1 cellular context compared by ENCODE assay signal in the genomic region with DNA sequence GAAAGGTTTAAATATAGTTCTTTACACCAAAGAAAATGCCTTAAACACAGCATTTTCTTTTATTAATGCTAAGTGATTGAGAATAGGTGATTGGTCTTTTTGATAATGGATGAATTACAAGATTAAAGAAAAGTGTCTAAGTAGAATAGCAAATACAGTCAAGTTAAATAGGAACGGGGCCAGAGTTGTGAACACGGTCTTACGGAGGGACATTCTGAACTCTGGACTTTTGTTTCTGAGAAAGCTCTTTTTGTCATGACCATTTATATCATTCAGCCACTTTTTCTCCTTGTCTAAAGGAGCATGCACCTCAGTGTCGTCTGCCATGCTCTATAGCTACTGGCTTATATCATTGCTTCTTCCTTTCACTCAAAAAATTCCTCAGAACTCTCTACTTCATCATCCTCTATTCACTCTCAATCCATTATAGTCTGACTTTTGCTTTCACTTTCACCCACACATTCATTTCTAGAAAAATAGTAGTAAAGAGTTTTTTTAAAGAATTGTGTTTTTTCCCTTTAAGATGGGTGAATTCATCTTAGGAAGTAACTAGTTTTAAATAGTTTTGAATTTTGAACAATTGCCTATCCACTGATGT.
TF ChIP-seq lines count a peak whose summit lies in the region.

No MANE protein-coding gene starts in this region.

TF ChIP-seq in IMR-90, 13 proteins besides CTCF, POLR2A, EP300 and RAD21:
- TF ChIP-seq SMC3 (IDR thresholded peaks at IDR 0.05; ENCODE audit: low read depth, low read length) (no peak), RCOR1 (IDR thresholded peaks at IDR 0.05; ENCODE audit: insufficient replicate concordance, low read length) (no peak)
